ENCODE assay signal across 1 cellular context in the genomic region with DNA sequence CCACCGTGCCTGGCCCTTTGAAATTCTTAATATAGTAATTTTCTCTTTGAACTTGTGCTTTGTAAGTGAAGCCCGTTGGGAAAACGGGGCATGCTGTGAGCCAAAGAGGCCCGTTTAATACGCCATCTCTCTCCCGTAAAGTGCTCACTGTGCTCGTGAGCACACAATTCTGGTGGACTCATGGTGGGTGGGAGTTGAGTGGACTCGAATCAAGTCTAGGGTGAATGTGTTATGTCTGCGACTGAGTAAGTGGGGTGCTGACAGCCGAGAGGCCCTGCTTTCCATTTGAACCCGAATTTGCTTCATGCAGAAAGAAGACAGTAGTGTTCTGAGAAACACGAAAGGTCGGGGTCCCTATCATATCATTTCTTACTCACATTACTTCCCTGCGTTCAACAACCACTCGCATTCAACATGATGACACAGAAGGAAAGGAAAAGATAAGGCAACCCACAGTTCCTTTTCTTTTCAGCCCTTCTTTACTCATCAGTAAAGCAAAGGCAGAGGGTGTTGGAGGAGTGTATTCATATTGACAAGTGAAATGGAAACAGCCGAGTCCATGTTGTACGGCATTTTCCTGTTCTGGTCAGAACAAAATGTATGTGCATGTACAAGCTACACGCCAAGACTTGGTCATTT.
TF ChIP-seq lines count a peak whose summit lies in the region.

No MANE protein-coding gene starts in this region.

TF ChIP-seq in K562, 482 proteins besides CTCF, POLR2A, EP300 and RAD21 (continues in another document):
- TF ChIP-seq ZNF274 (IDR thresholded peaks at IDR 0.05; ENCODE audit: borderline replicate concordance, low read depth, low read length) (no peak), POLR2G (IDR thresholded peaks at IDR 0.05; ENCODE audit: low read depth, low read length) (0 out of 2 replicates have a peak, but pooled peaks have one; percentile 16), EP400 (IDR thresholded peaks at IDR 0.05) (peak; percentile 57; the same call in 1 of the 2 replicates), MTA1 (IDR thresholded peaks at IDR 0.05; ENCODE audit: borderline replicate concordance) (peak; percentile 61; the same call in 1 of the 2 replicates), GMEB1 (CRISPR knock-in tag; IDR thresholded peaks at IDR 0.05) (no peak), VEZF1 (CRISPR knock-in tag; IDR thresholded peaks at IDR 0.05) (peak; percentile 37), MTF1 (CRISPR knock-in tag; IDR thresholded peaks at IDR 0.05; ENCODE audit: borderline replicate concordance) (no peak), POLR2AphosphoS5 (IDR thresholded peaks at IDR 0.05; ENCODE audit: control insufficient read depth, insufficient read depth, low read depth, low read length) (no peak), SPI1 (IDR thresholded peaks at IDR 0.05; ENCODE audit: borderline replicate concordance, low read depth, low read length) (peak; percentile 71; the same call in 1 of the 2 replicates), SETDB1 (IDR thresholded peaks at IDR 0.05; ENCODE audit: low read length) (no peak), POLR2B (IDR thresholded peaks at IDR 0.05; ENCODE audit: low read depth, partially characterized antibody) (peak; percentile 43), THRB (CRISPR knock-in tag; conservative IDR thresholded peaks at IDR 0.05) (no peak), PKNOX1 (IDR thresholded peaks at IDR 0.05) (peak; percentile 44), TAF9B (IDR thresholded peaks at IDR 0.05; ENCODE audit: partially characterized antibody) (peak; percentile 29), PRPF4 (IDR thresholded peaks at IDR 0.05; ENCODE audit: insufficient read depth, low read depth, low read length, poor library complexity, severe bottlenecking) (no peak), YY1 (IDR thresholded peaks at IDR 0.05; ENCODE audit: borderline replicate concordance in 1 of 3, control insufficient read depth in 1 of 3, extremely low read depth in 1 of 3, insufficient read depth in 3 of 3, insufficient read length in 1 of 3, insufficient replicate concordance in 2 of 3, low read depth in 1 of 3, low read length in 2 of 3) (peak in 1 of 3 experiments; percentile 14), NCOR1 (IDR thresholded peaks at IDR 0.05) (peak; percentile 61), HNRNPH1 (optimal IDR thresholded peaks at IDR 0.05; ENCODE audit: low read depth, low read length) (no peak), CBFA2T3 (IDR thresholded peaks at IDR 0.05) (peak; percentile 83), NFRKB (IDR thresholded peaks at IDR 0.05; ENCODE audit: low read depth) (peak; percentile 72), RBFOX2 (IDR thresholded peaks at IDR 0.05; ENCODE audit: low read depth, low read length) (0 out of 2 replicates have a peak, but pooled peaks have one; percentile 20), ZNF311 (CRISPR knock-in tag; IDR thresholded peaks at IDR 0.05) (peak; percentile 55), ZNF696 (CRISPR knock-in tag; conservative IDR thresholded peaks at IDR 0.05) (no peak), ZBTB11 (CRISPR knock-in tag; IDR thresholded peaks at IDR 0.05) (0 out of 6 replicates have a peak, but pooled peaks of 1 of the 3 experiments have one; percentile 50), PML (IDR thresholded peaks at IDR 0.05; ENCODE audit: low read length) (0 out of 2 replicates have a peak, but pooled peaks have one; percentile 38), SMARCE1 (IDR thresholded peaks at IDR 0.05) (peak; percentile 79), CXXC5 (CRISPR knock-in tag; IDR thresholded peaks at IDR 0.05) (peak; percentile 69; the same call in 1 of the 2 replicates), ETV1 (tag; conservative IDR thresholded peaks at IDR 0.05; ENCODE audit: low read depth) (peak; percentile 64), ATF7 (IDR thresholded peaks at IDR 0.05) (peak; percentile 59; the same call in 1 of the 2 replicates), ZNF592 (IDR thresholded peaks at IDR 0.05) (peak; percentile 77; the same call in 1 of the 2 replicates), TAL1 (IDR thresholded peaks at IDR 0.05) (peak; percentile 61), FOSL1 (tag; conservative IDR thresholded peaks at IDR 0.05) (peak; percentile 71)
- TF ChIP-seq, protein P1, sequence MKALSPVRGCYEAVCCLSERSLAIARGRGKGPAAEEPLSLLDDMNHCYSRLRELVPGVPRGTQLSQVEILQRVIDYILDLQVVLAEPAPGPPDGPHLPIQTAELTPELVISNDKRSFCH (CRISPR knock-in tag; IDR thresholded peaks at IDR 0.05) = no peak
- TF ChIP-seq, protein P1 (tag; IDR thresholded peaks at IDR 0.05) = peak; percentile 70; the same call in 1 of the 2 replicates
- TF ChIP-seq, protein P2, sequence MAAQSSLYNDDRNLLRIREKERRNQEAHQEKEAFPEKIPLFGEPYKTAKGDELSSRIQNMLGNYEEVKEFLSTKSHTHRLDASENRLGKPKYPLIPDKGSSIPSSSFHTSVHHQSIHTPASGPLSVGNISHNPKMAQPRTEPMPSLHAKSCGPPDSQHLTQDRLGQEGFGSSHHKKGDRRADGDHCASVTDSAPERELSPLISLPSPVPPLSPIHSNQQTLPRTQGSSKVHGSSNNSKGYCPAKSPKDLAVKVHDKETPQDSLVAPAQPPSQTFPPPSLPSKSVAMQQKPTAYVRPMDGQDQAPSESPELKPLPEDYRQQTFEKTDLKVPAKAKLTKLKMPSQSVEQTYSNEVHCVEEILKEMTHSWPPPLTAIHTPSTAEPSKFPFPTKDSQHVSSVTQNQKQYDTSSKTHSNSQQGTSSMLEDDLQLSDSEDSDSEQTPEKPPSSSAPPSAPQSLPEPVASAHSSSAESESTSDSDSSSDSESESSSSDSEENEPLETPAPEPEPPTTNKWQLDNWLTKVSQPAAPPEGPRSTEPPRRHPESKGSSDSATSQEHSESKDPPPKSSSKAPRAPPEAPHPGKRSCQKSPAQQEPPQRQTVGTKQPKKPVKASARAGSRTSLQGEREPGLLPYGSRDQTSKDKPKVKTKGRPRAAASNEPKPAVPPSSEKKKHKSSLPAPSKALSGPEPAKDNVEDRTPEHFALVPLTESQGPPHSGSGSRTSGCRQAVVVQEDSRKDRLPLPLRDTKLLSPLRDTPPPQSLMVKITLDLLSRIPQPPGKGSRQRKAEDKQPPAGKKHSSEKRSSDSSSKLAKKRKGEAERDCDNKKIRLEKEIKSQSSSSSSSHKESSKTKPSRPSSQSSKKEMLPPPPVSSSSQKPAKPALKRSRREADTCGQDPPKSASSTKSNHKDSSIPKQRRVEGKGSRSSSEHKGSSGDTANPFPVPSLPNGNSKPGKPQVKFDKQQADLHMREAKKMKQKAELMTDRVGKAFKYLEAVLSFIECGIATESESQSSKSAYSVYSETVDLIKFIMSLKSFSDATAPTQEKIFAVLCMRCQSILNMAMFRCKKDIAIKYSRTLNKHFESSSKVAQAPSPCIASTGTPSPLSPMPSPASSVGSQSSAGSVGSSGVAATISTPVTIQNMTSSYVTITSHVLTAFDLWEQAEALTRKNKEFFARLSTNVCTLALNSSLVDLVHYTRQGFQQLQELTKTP (IDR thresholded peaks at IDR 0.05; ENCODE audit: low read depth in 1 of 2, partially characterized antibody in 2 of 2) = peak; percentile 66 to 69
